In the genomic region with DNA sequence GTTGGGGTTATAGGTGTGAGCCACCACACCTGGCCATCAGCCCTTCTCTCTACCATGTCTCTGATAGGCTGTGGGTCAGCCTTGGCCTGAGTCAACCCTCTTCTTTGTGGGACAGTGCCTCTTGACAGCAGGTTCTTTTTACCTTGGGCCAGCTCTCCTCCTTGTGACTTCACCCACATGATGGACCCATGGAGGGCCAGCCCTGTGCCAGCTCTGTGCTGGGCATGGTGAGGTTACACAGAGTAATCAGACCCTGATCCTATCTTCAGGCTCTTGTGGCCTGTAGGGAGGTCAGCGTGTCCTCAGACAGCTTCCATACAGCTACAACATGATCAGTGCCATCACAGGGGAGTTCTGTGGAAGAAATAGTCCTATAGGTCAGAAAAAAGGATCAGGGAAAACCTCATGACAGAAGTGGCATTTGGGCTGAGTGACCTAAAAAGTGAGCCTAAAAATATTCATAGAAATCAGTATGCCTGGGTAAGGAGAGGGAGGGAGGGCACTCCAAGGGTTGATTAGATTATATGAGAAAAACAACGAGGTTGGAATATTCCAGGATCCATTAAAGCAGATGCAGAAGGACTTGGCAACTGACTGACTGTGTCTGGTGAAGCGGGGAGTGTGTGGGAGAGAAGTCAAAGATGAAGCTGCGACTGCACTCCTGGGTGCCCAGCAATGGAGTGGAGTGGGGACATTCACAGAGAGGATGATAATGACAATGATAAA, we compare ENCODE assay signal across 24 cellular contexts. TPM values are rescaled to one million over a fixed set of nuclear protein-coding genes. Genes with fewer than 3 reads are reported as not detected.
DNase-seq lines count a peak whose midpoint lies in the region; ATAC-seq and TF ChIP-seq lines count a peak whose summit lies in the region.
"Had no signal": no experiment of that assay in that cellular context is flagged by ENCODE, and none has a peak within 500 bp of the region (broad histone marks: within the 10 kb centered on the region; RNA-seq: fewer than 3 reads in every experiment).

No MANE protein-coding gene starts in this region.

- 28% methylated on average over 4 of the region's 4 CpGs for WGBS in SK-N-SH (ENCODE audit: low lambda C conversion rate)
- WGBS in endodermal cell (ENCODE audit: insufficient coverage in 1 of 2, insufficient read length in 1 of 2), 2 experiments: 79 to 93% methylated on average over 3 to 4 of the region's 4 CpGs

- no peak for TF ChIP-seq CTCF in SK-N-SH (IDR thresholded peaks at IDR 0.05)
- no peak for TF ChIP-seq CTCF in endodermal cell (conservative IDR thresholded peaks at IDR 0.05)
- no peak for TF ChIP-seq CTCF in nephron progenitor cell (IDR thresholded peaks at IDR 0.05)

- no peak for DNase-seq in SK-N-SH
- DNase-seq in SK-N-DZ (ENCODE audit: low spot score): peak; percentile 52
- peak; percentile 37 for DNase-seq in endodermal cell
- peak; percentile 38 for DNase-seq in sciatic nerve (ENCODE audit: low spot score)
- DNase-seq in nephron progenitor cell: no peak
- DNase-seq in DMS 273 (lab: John Stamatoyannopoulos, UW; ENCODE audit: unreplicated experiment): no peak
- DNase-seq: CD8-positive, alpha-beta memory T cell; DMS79 treated with DMSO at 0.1 percent for 48 hours; GF-D8; HCEC 1CT; IMR-90; KG1; NCI-H1105 treated with DMSO at 0.1 percent for 48 hours; NCI-H146; NCI-H1930; NCI-H2107; NCI-H774 had no signal

- H3K9me3 Mint-ChIP-seq in endodermal cell (no peaks in the 10 kb centered on the region), nephron progenitor cell (no peaks in the 10 kb centered on the region)
- H3K9me3 Mint-ChIP-seq: CD14-positive monocyte; CD8-positive, alpha-beta memory T cell had no signal

- POLR2A ChIA-PET in SK-N-SH (lab: Yijun Ruan, JAX): no interaction called here

- no peaks in the 10 kb centered on the region for H3K27me3 ChIP-seq in SK-N-SH (ENCODE audit: insufficient read depth)
- peaks cover 25% of the 10 kb centered on the region for H3K27me3 ChIP-seq in endodermal cell (ENCODE audit: control insufficient read depth, insufficient read depth, low read length, poor library complexity, severe bottlenecking)
- H3K27me3 ChIP-seq: BE2C, MG63 had no signal

- no peaks in the 10 kb centered on the region for H3K9me3 ChIP-seq in SK-N-SH
- no peaks in the 10 kb centered on the region for H3K9me3 ChIP-seq in endodermal cell (ENCODE audit: control insufficient read depth, low read length)
- H3K9me3 ChIP-seq: BE2C, MG63 had no signal

- H3K9ac ChIP-seq in SK-N-SH (no peak overlapping the region), endodermal cell (ENCODE audit: extremely low read depth, low read length, poor library complexity, severe bottlenecking) (no peak overlapping the region)

- peaks cover 0 to 5% of the 10 kb centered on the region in 2 experiments; a peak in 1 of 4 replicates for H3K4me1 ChIP-seq in SK-N-SH (ENCODE audit: control insufficient read depth in 1 of 2, insufficient read depth in 2 of 2, low read depth in 1 of 2, low read length in 1 of 2)
- H3K4me1 ChIP-seq in endodermal cell (ENCODE audit: control insufficient read depth, insufficient read depth, low read length): peaks cover 3% of the 10 kb centered on the region
- H3K4me1 ChIP-seq: BE2C had no signal

- no peak overlapping the region for H3K27ac Mint-ChIP-seq in endodermal cell
- H3K27ac Mint-ChIP-seq in nephron progenitor cell: no peak overlapping the region

- no peaks in the 10 kb centered on the region for H3K79me2 ChIP-seq in SK-N-SH (ENCODE audit: insufficient read depth)

- H3K36me3 ChIP-seq in SK-N-SH (replicated peaks in 1 of 2; ENCODE audit: control insufficient read depth in 1 of 2, insufficient read depth in 2 of 2, low read length in 1 of 2) (no peaks in the 10 kb centered on the region), endodermal cell (ENCODE audit: control insufficient read depth, insufficient read depth, low read length) (no peaks in the 10 kb centered on the region)
- H3K36me3 ChIP-seq: BE2C, MG63 had no signal

- TF ChIP-seq EP300 in SK-N-SH (IDR thresholded peaks at IDR 0.05; ENCODE audit: borderline replicate concordance in 1 of 2, low read depth in 1 of 2, low read length in 1 of 2): no peak

- peak; percentile 51; the same call in 2 of the 3 replicates for ATAC-seq in SK-N-SH treated with all-trans-retinoic acid at 6 μM for 48 hours
- ATAC-seq in sciatic nerve: no peak
- no peak for ATAC-seq in GM18867 (IDR thresholded peaks at IDR 0.05; ENCODE audit: unreplicated experiment)

- H3K4me3 Mint-ChIP-seq in endodermal cell (no peak overlapping the region), nephron progenitor cell (no peak overlapping the region)
- H3K4me3 Mint-ChIP-seq: CD14-positive monocyte; CD8-positive, alpha-beta memory T cell had no signal

- H3F3A ChIP-seq in SK-N-SH (replicated peaks; ENCODE audit: insufficient read depth): no peaks in the 10 kb centered on the region

- intact Hi-C loops in sciatic nerve (cut with DNase I): no loop called here

- H4K20me1 ChIP-seq in SK-N-SH (ENCODE audit: insufficient read depth): no peaks in the 10 kb centered on the region

- H3K27ac ChIP-seq in SK-N-SH (ENCODE audit: low read depth in 2 of 2, low read length in 1 of 2) (no peak overlapping the region), endodermal cell (ENCODE audit: low read depth, low read length) (no peak overlapping the region)
- H3K27ac ChIP-seq: 22Rv1 had no signal

- H3K4me3 ChIP-seq in SK-N-SH (ENCODE audit: low read depth in 2 of 2, low read length in 1 of 2) (no peak overlapping the region; a peak in 1 of 4 replicates), endodermal cell (ENCODE audit: low read length) (no peak overlapping the region)
- H3K4me3 ChIP-seq: MG63 had no signal

- no peak for TF ChIP-seq RAD21 in SK-N-SH (IDR thresholded peaks at IDR 0.05; ENCODE audit: low read length)

- H3K27me3 Mint-ChIP-seq in endodermal cell (ENCODE audit: insufficient read depth): peaks cover 44% of the 10 kb centered on the region
- peaks cover 28% of the 10 kb centered on the region for H3K27me3 Mint-ChIP-seq in nephron progenitor cell (ENCODE audit: low read depth, poor library complexity)

- CTCF ChIA-PET in SK-N-SH (lab: Yijun Ruan, JAX): interaction anchor here (0.7 to 2.4 kb wide), 5 partner anchors 13 to 167 kb away, joined by 3 to 6 read pairs (median 3); no protein-coding TSS in a partner anchor

- no peaks in the 10 kb centered on the region for H3K9me2 ChIP-seq in SK-N-SH

- no peak overlapping the region for H2AFZ ChIP-seq in SK-N-SH (ENCODE audit: low read depth)

- H3K4me1 Mint-ChIP-seq in endodermal cell: peaks cover 17% of the 10 kb centered on the region
- peaks cover 16% of the 10 kb centered on the region for H3K4me1 Mint-ChIP-seq in nephron progenitor cell
- H3K4me1 Mint-ChIP-seq: CD14-positive monocyte; CD8-positive, alpha-beta memory T cell had no signal

- no peaks in the 10 kb centered on the region for H3K36me3 Mint-ChIP-seq in endodermal cell (ENCODE audit: low read depth)
- peaks cover 7% of the 10 kb centered on the region for H3K36me3 Mint-ChIP-seq in nephron progenitor cell (ENCODE audit: low read depth)
- H3K36me3 Mint-ChIP-seq: CD14-positive monocyte; CD8-positive, alpha-beta memory T cell had no signal

- no peak overlapping the region for H3K4me2 ChIP-seq in SK-N-SH

TF ChIP-seq in SK-N-SH treated with all-trans-retinoic acid at 6 μM for 48 hours, 23 proteins besides CTCF, POLR2A, EP300 and RAD21 (continues in another document):
- TF ChIP-seq, protein P1, sequence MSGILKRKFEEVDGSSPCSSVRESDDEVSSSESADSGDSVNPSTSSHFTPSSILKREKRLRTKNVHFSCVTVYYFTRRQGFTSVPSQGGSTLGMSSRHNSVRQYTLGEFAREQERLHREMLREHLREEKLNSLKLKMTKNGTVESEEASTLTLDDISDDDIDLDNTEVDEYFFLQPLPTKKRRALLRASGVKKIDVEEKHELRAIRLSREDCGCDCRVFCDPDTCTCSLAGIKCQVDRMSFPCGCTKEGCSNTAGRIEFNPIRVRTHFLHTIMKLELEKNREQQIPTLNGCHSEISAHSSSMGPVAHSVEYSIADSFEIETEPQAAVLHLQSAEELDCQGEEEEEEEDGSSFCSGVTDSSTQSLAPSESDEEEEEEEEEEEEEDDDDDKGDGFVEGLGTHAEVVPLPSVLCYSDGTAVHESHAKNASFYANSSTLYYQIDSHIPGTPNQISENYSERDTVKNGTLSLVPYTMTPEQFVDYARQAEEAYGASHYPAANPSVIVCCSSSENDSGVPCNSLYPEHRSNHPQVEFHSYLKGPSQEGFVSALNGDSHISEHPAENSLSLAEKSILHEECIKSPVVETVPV (CRISPR knock-in tag; IDR thresholded peaks at IDR 0.05): no peak
- no peak for TF ChIP-seq ZNF565 (CRISPR knock-in tag; conservative IDR thresholded peaks at IDR 0.05; ENCODE audit: low read depth)

TF ChIP-seq in SK-N-SH, 30 proteins besides CTCF, POLR2A, EP300 and RAD21 (continues in another document):
- TF ChIP-seq YY1 (IDR thresholded peaks at IDR 0.05; ENCODE audit: low read depth): no peak
- no peak for TF ChIP-seq PBX3 (IDR thresholded peaks at IDR 0.05)
- no peak for TF ChIP-seq GABPA (IDR thresholded peaks at IDR 0.05; ENCODE audit: low read depth)

RNA-seq across cellular contexts. Expression of gene OTOG, which starts 17.1 kb away (rescaled TPM):
- not detected in 2 replicates for polyA plus RNA-seq in SK-N-SH (2012; rRNA removed)
- polyA plus RNA-seq in SK-N-SH (2012; cell fraction: cytosol; rRNA removed): not detected in 2 replicates
- not detected in 2 replicates for polyA plus RNA-seq in SK-N-SH (2012; cell fraction: nucleus; rRNA removed)
- polyA plus RNA-seq in SK-N-DZ (2014; cell fraction: cytosol; rRNA removed): 2.3 and 6.1 TPM in 2 replicates
- polyA plus RNA-seq in SK-N-DZ (2014; cell fraction: nucleus; rRNA removed): 8.0 and 9.8 TPM in 2 replicates
- under 1 TPM; 0.33 to 0.55 TPM for total RNA-seq in endodermal cell
- polyA plus RNA-seq in endodermal cell (2013, experiment 1 of 2): 0.39 TPM
- 0.50 TPM for polyA plus RNA-seq in endodermal cell (2013, experiment 2 of 2)
- total RNA-seq in sciatic nerve: not detected
- total RNA-seq: CD8-positive, alpha-beta memory T cell; IMR-90; PC-3 had no signal
- polyA plus RNA-seq: CD14-positive monocyte; CD8-positive, alpha-beta memory T cell; IMR-90 had no signal

RNA-seq across cellular contexts. Expression of gene USH1C, which starts 19.9 kb away (rescaled TPM):
- not detected in 2 replicates for polyA plus RNA-seq in SK-N-SH (2012; rRNA removed)
- polyA plus RNA-seq in SK-N-SH (2012; cell fraction: cytosol; rRNA removed): 0.01 TPM in 1 of 2 replicates, not detected in the other
- polyA plus RNA-seq in SK-N-SH (2012; cell fraction: nucleus; rRNA removed): 0.13 TPM in 1 of 2 replicates, not detected in the other
- polyA plus RNA-seq in SK-N-DZ (2014; cell fraction: cytosol; rRNA removed): 4.3 and 5.8 TPM in 2 replicates
- 21.0 and 21.4 TPM in 2 replicates for polyA plus RNA-seq in SK-N-DZ (2014; cell fraction: nucleus; rRNA removed)
- 1 to 10 TPM; 1.5 to 2.8 TPM for total RNA-seq in endodermal cell
- polyA plus RNA-seq in endodermal cell (2013, experiment 1 of 2): 1.00 TPM
- 0.99 TPM for polyA plus RNA-seq in endodermal cell (2013, experiment 2 of 2)
- total RNA-seq in sciatic nerve: not detected
- total RNA-seq: CD8-positive, alpha-beta memory T cell; IMR-90; PC-3 had no signal
- polyA plus RNA-seq: CD14-positive monocyte; CD8-positive, alpha-beta memory T cell; IMR-90 had no signal

Comparison
In these comparisons a context has a peak if more than half of its experiments do, and no peak if none do; other contexts are left out.
1. DNase-seq: peak in SK-N-DZ (single experiment), endodermal cell (single experiment) and sciatic nerve (single experiment); none in SK-N-SH (single experiment), nephron progenitor cell (single experiment) and DMS 273 (single experiment).